ENCODE assay signal across 25 cellular contexts in genomic region chrX:149682956-149683947, GRCh38. TPM values are rescaled to one million over a fixed set of nuclear protein-coding genes. Genes with fewer than 3 reads are reported as not detected.
DNase-seq lines count a peak whose midpoint lies in the region; ATAC-seq, FAIRE-seq and TF ChIP-seq lines count a peak whose summit lies in the region.
"Had no signal": no experiment of that assay in that cellular context is flagged by ENCODE, and none has a peak within 500 bp of the region (broad histone marks: within the 10 kb centered on the region; RNA-seq: fewer than 3 reads in every experiment).

No MANE protein-coding gene starts in this region.

- no peak for TF ChIP-seq EP300 in K562 (IDR thresholded peaks at IDR 0.05; ENCODE audit: low read length)

- H3K4ac ChIP-seq in IMR-90 (ENCODE audit: low read depth, low read length) = no peak overlapping the region

- H3K4me3 ChIP-seq in GM23338 (0 out of 2 replicates have a peak overlapping the region, but pooled peaks have one; percentile 8), IMR-90 (ENCODE audit: insufficient read depth, low read depth, low read length) (no peak overlapping the region), K562 (no peak overlapping the region), neural progenitor cell (no peak overlapping the region), vagina (no peak overlapping the region), osteoblast (ENCODE audit: insufficient read depth, low read length) (no peak overlapping the region)
- H3K4me3 ChIP-seq: MG63, SK-N-MC had no signal

- no peaks in the 10 kb centered on the region for H3F3A ChIP-seq in GM23338 (replicated peaks; ENCODE audit: low read depth)
- H3F3A ChIP-seq in neural progenitor cell (ENCODE audit: low read depth) = peaks cover 8% of the 10 kb centered on the region

- H2AK5ac ChIP-seq in IMR-90 (ENCODE audit: low read depth, low read length) = no peak overlapping the region

- DNase-seq in GM23338 (ENCODE audit: low spot score) (peak; percentile 17), IMR-90 (no peak), K562 (ENCODE audit: extremely low read depth in 1 of 4, low spot score in 3 of 4) (no peak), neural progenitor cell (ENCODE audit: low spot score) (peak; percentile 20), vagina (ENCODE audit: extremely low spot score in 2 of 2) (no peak), osteoblast (ENCODE audit: insufficient read length, low spot score, missing footprints) (no peak)
- DNase-seq in activated CD8-positive, alpha-beta memory T cell treated with anti-CD3 and anti-CD28 coated beads, Interleukin-2, amount 50 U/mL, for 4 hours = no peak
- DNase-seq: ACHN; DMS79 treated with DMSO at 0.1 percent for 48 hours; GDM1; Kasumi-1; MG63; NCI-H1092; NCI-H1436 treated with DMSO at 0.1 percent for 48 hours; NCI-H2029; NCI-H345; NCI-H526; NK-92 treated with Interleukin-12 subunit alpha and Interleukin-12 subunit beta, amount 100 ng/mL, for 24 hours; Right ventricle myocardium superior had no signal

- no CpG with 5 or more reads among the region's 9 CpGs for WGBS in IMR-90 (ENCODE audit: extremely low coverage in 2 of 2, insufficient read length in 1 of 2), 2 experiments
- 0% methylated on average over 9 of the region's 9 CpGs for WGBS in K562 (ENCODE audit: insufficient coverage, low coverage, missing lambda C conversion rate)

- H3K56ac ChIP-seq in IMR-90 (ENCODE audit: extremely low read depth, insufficient read depth, low read length) = no peak overlapping the region

- H3K27ac ChIP-seq in GM23338 (ENCODE audit: low read depth) (peak overlapping the region; percentile 82), IMR-90 (ENCODE audit: insufficient read depth, low read length) (no peak overlapping the region), K562 (ENCODE audit: extremely low read depth, low read depth, low read length) (no peak overlapping the region), neural progenitor cell (peak overlapping the region; percentile 32), vagina (no peak overlapping the region), osteoblast (ENCODE audit: low read depth, low read length) (no peak overlapping the region)
- H3K27ac ChIP-seq: C4-2B, SK-N-MC had no signal

- H3K79me1 ChIP-seq in IMR-90 (ENCODE audit: low read depth in 1 of 2, low read length in 2 of 2) = no peaks in the 10 kb centered on the region

- no peak overlapping the region for H2AK9ac ChIP-seq in IMR-90 (replicated peaks; ENCODE audit: low read depth, low read length, poor library complexity)

- dilution Hi-C loops in IMR-90 (cut with HindIII; ENCODE audit: low sequenced_read_pairs, unreplicated experiment) = no loop called here

- H2BK5ac ChIP-seq in IMR-90 (ENCODE audit: low read depth, low read length, poor library complexity, severe bottlenecking) = no peak overlapping the region

- H3K4me1 ChIP-seq in GM23338 (ENCODE audit: insufficient read depth) (peaks cover 29% of the 10 kb centered on the region), IMR-90 (ENCODE audit: control insufficient read depth, insufficient read depth, low read length) (no peaks in the 10 kb centered on the region), K562 (replicated peaks in 1 of 2; ENCODE audit: control insufficient read depth in 2 of 2, insufficient read depth in 2 of 2, low read length in 2 of 2) (no peaks in the 10 kb centered on the region), neural progenitor cell (no peaks in the 10 kb centered on the region), vagina (no peaks in the 10 kb centered on the region), osteoblast (ENCODE audit: insufficient read depth, low read length) (no peaks in the 10 kb centered on the region)

- no peak overlapping the region for H2BK15ac ChIP-seq in IMR-90 (ENCODE audit: low read depth, low read length)

- H3K4me2 ChIP-seq in GM23338 (peak overlapping the region; percentile 63), IMR-90 (ENCODE audit: low read depth, low read length) (no peak overlapping the region), K562 (ENCODE audit: insufficient read depth, low read length) (no peak overlapping the region), neural progenitor cell (no peak overlapping the region), osteoblast (ENCODE audit: insufficient read depth, low read length) (no peak overlapping the region)

- H3K4me3 Mint-ChIP-seq in GM23338 = no peak overlapping the region
- no peak overlapping the region for H3K4me3 Mint-ChIP-seq in neural progenitor cell
- H3K4me3 Mint-ChIP-seq: IgD-negative memory B cell had no signal

- H3K9me2 ChIP-seq in GM23338 (ENCODE audit: insufficient read depth) = no peaks in the 10 kb centered on the region

- H3K36me3 Mint-ChIP-seq in GM23338 (ENCODE audit: low read depth) = no peaks in the 10 kb centered on the region
- no peaks in the 10 kb centered on the region for H3K36me3 Mint-ChIP-seq in neural progenitor cell
- H3K36me3 Mint-ChIP-seq: IgD-negative memory B cell had no signal

- POLR2A ChIA-PET in IMR-90 (lab: Charles Lee; ENCODE audit: unreplicated experiment) (no interaction called here), K562 (lab: Yijun Ruan, JAX) (no interaction called here)

- H3K27me3 ChIP-seq in GM23338 (ENCODE audit: insufficient read depth) (no peaks in the 10 kb centered on the region), IMR-90 (ENCODE audit: control insufficient read depth, insufficient read depth, low read length) (no peaks in the 10 kb centered on the region; the same call in 1 of the 2 replicates), K562 (ENCODE audit: control insufficient read depth in 2 of 2, insufficient read depth in 2 of 2, low read length in 2 of 2) (peaks cover 0 to 4% of the 10 kb centered on the region in 2 experiments; a peak in 1 of 5 replicates), neural progenitor cell (no peaks in the 10 kb centered on the region), vagina (no peaks in the 10 kb centered on the region), osteoblast (ENCODE audit: insufficient read depth, low read length) (no peaks in the 10 kb centered on the region)
- H3K27me3 ChIP-seq: MG63 had no signal

- BruUV-seq in IMR-90 (replicated peaks; lab: Mats Ljungman, UMichigan) (no TSS peak), K562 (replicated peaks; lab: Mats Ljungman, UMichigan) (no TSS peak)

- no peak overlapping the region for H2BK120ac ChIP-seq in IMR-90 (ENCODE audit: low read depth, low read length)

- H2BK20ac ChIP-seq in IMR-90 (ENCODE audit: low read depth, low read length) = no peak overlapping the region

- no peak overlapping the region for H4K8ac ChIP-seq in IMR-90 (ENCODE audit: low read depth in 2 of 2, low read length in 2 of 2)

- no peaks in the 10 kb centered on the region for H4K20me1 ChIP-seq in GM23338 (replicated peaks; ENCODE audit: insufficient read depth)
- no peaks in the 10 kb centered on the region for H4K20me1 ChIP-seq in IMR-90 (ENCODE audit: insufficient read depth, low read length)
- H4K20me1 ChIP-seq in K562 (replicated peaks; ENCODE audit: control insufficient read depth, insufficient read depth, low read length) = no peaks in the 10 kb centered on the region
- H4K20me1 ChIP-seq in neural progenitor cell (ENCODE audit: low read depth) = no peaks in the 10 kb centered on the region
- no peaks in the 10 kb centered on the region for H4K20me1 ChIP-seq in osteoblast (ENCODE audit: insufficient read depth, low read length)

- TF ChIP-seq RAD21 in IMR-90 (IDR thresholded peaks at IDR 0.05; ENCODE audit: low read length) (no peak), K562 (CRISPR knock-in tag; conservative IDR thresholded peaks at IDR 0.05 in 1 of 2, IDR thresholded peaks at IDR 0.05 in 1 of 2) (no peak)

- CTCF ChIA-PET in IMR-90 (lab: Yijun Ruan, JAX) (no interaction called here), K562 (lab: Yijun Ruan, JAX; ENCODE audit: low intra/inter-chr PET ratio) (no interaction called here)

- peak; percentile 27; the same call in 2 of the 3 replicates for ATAC-seq in GM23338
- no peak for ATAC-seq in IMR-90 (ENCODE audit: low read depth)
- ATAC-seq in K562 = no peak
- ATAC-seq in SK-N-SH treated with all-trans-retinoic acid at 6 μM for 48 hours = no peak

- H3K9me3 ChIP-seq in IMR-90 (ENCODE audit: control insufficient read depth, insufficient read depth, low read length) = no peaks in the 10 kb centered on the region
- no peaks in the 10 kb centered on the region for H3K9me3 ChIP-seq in K562 (replicated peaks; ENCODE audit: control insufficient read depth, insufficient read depth, low read depth, low read length)
- no peaks in the 10 kb centered on the region for H3K9me3 ChIP-seq in neural progenitor cell (ENCODE audit: low read depth)
- H3K9me3 ChIP-seq in vagina = no peaks in the 10 kb centered on the region
- H3K9me3 ChIP-seq in osteoblast (ENCODE audit: low read depth, low read length) = no peaks in the 10 kb centered on the region
- H3K9me3 ChIP-seq: MG63 had no signal

- H3K36me3 ChIP-seq in GM23338 (ENCODE audit: insufficient read depth) = no peaks in the 10 kb centered on the region
- no peaks in the 10 kb centered on the region for H3K36me3 ChIP-seq in IMR-90 (ENCODE audit: control insufficient read depth, insufficient read depth, low read length)
- H3K36me3 ChIP-seq in K562 (ENCODE audit: control insufficient read depth, insufficient read depth, low read length) = no peaks in the 10 kb centered on the region
- no peaks in the 10 kb centered on the region for H3K36me3 ChIP-seq in neural progenitor cell
- no peaks in the 10 kb centered on the region for H3K36me3 ChIP-seq in vagina
- no peaks in the 10 kb centered on the region for H3K36me3 ChIP-seq in osteoblast (ENCODE audit: insufficient read depth, low read length)
- H3K36me3 ChIP-seq: MG63 had no signal

- TF ChIP-seq POLR2A in IMR-90 (IDR thresholded peaks at IDR 0.05; ENCODE audit: low read depth, low read length) (no peak), K562 (conservative IDR thresholded peaks at IDR 0.05) (no peak), vagina (IDR thresholded peaks at IDR 0.05) (no peak)

- H4K5ac ChIP-seq in IMR-90 (ENCODE audit: low read depth, low read length) = no peak overlapping the region

- H2AFZ ChIP-seq in GM23338 = no peak overlapping the region
- no peak overlapping the region for H2AFZ ChIP-seq in IMR-90 (replicated peaks; ENCODE audit: low read length, poor library complexity)
- no peak overlapping the region for H2AFZ ChIP-seq in K562 (ENCODE audit: low read depth, low read length)
- no peak overlapping the region for H2AFZ ChIP-seq in neural progenitor cell (replicated peaks)
- no peak overlapping the region for H2AFZ ChIP-seq in osteoblast (ENCODE audit: low read length)

- H3K9me1 ChIP-seq in IMR-90 (ENCODE audit: insufficient read depth, low read length) (no peaks in the 10 kb centered on the region), K562 (ENCODE audit: control insufficient read depth, insufficient read depth, low read length) (no peaks in the 10 kb centered on the region)

- H4K91ac ChIP-seq in IMR-90 (ENCODE audit: insufficient read depth, low read depth, low read length) = no peak overlapping the region

- H3K27me3 Mint-ChIP-seq in GM23338 (ENCODE audit: insufficient read depth, low read depth, poor library complexity) (peaks cover 4% of the 10 kb centered on the region), neural progenitor cell (ENCODE audit: insufficient read depth, low read depth) (peaks cover 7% of the 10 kb centered on the region)
- H3K27me3 Mint-ChIP-seq: IgD-negative memory B cell had no signal

- no peak overlapping the region for H3K14ac ChIP-seq in IMR-90 (replicated peaks; ENCODE audit: low read depth, low read length)

- H3K27ac Mint-ChIP-seq in GM23338 (peak overlapping the region; percentile 56; the same call in 1 of the 2 replicates), neural progenitor cell (no peak overlapping the region)
- H3K27ac Mint-ChIP-seq: IgD-negative memory B cell had no signal

- no peaks in the 10 kb centered on the region for H3K79me2 ChIP-seq in GM23338 (replicated peaks; ENCODE audit: insufficient read depth)
- H3K79me2 ChIP-seq in K562 (ENCODE audit: control insufficient read depth, insufficient read depth, low read length) = no peaks in the 10 kb centered on the region
- no peaks in the 10 kb centered on the region for H3K79me2 ChIP-seq in neural progenitor cell (ENCODE audit: low read depth)
- no peaks in the 10 kb centered on the region for H3K79me2 ChIP-seq in osteoblast (ENCODE audit: insufficient read depth, low read length)

- H3K9ac ChIP-seq in IMR-90 (ENCODE audit: low read depth, low read length) = no peak overlapping the region
- H3K9ac ChIP-seq in K562 (ENCODE audit: insufficient read depth in 1 of 2, low read depth in 2 of 2, low read length in 2 of 2) = no peak overlapping the region
- no peak overlapping the region for H3K9ac ChIP-seq in neural progenitor cell

- H3K9me3 Mint-ChIP-seq in GM23338 (peaks cover 2% of the 10 kb centered on the region; the same call in 1 of the 3 replicates), neural progenitor cell (peaks cover 4% of the 10 kb centered on the region)

- TF ChIP-seq CTCF in GM23338 (conservative IDR thresholded peaks at IDR 0.05; ENCODE audit: low read depth in 2 of 2) (no peak), IMR-90 (conservative IDR thresholded peaks at IDR 0.05; ENCODE audit: low read depth, low read length) (no peak), K562 (IDR thresholded peaks at IDR 0.05 in 2 of 3, conservative IDR thresholded peaks at IDR 0.05 in 1 of 3; ENCODE audit: insufficient read depth in 2 of 3, low read depth in 1 of 3, low read length in 3 of 3) (no peak), neural progenitor cell (IDR thresholded peaks at IDR 0.05) (no peak), vagina (IDR thresholded peaks at IDR 0.05) (no peak), osteoblast (IDR thresholded peaks at IDR 0.05; ENCODE audit: extremely low read depth, low read depth, low read length) (no peak)

- no peak for FAIRE-seq in K562 (lab: Jason Lieb, UNC)

- H3K23ac ChIP-seq in IMR-90 (ENCODE audit: low read depth, low read length) = no peak overlapping the region

- H3K4me1 Mint-ChIP-seq in GM23338 (peaks cover 28% of the 10 kb centered on the region), neural progenitor cell (peaks cover 6% of the 10 kb centered on the region)
- H3K4me1 Mint-ChIP-seq: IgD-negative memory B cell had no signal

- in situ Hi-C loops in IMR-90 (cut with MboI; ENCODE audit: low sequenced_read_pairs) = no loop called here
- in situ Hi-C loops in K562 (cut with MboI) = no loop called here

- intact Hi-C loops in IMR-90 (cut with micrococcal nuclease) = no loop called here
- intact Hi-C loops in K562 (cut with micrococcal nuclease) = no loop called here
- intact Hi-C loops in vagina (cut with DNase I) = no loop called here

- no peak overlapping the region for H3K18ac ChIP-seq in IMR-90 (ENCODE audit: low read depth, low read length)

RNA-seq across cellular contexts. Expression of gene MAGEA11, which starts 28.6 kb away (rescaled TPM):
- not detected in 2 replicates for total RNA-seq in GM23338 (2014; rRNA removed; shearing (Covaris generic))
- 0.12 TPM in 1 of 2 replicates, not detected in the other for polyA plus RNA-seq in GM23338 (2016; fragmentation: Nextera tagmentation; extraction: Ambion mirVana)
- not detected in 2 replicates for total RNA-seq in IMR-90 (2012; rRNA removed)
- not detected in 2 replicates for polyA plus RNA-seq in IMR-90 (2012; rRNA removed)
- polyA plus RNA-seq in IMR-90 (2012; cell fraction: cytosol; rRNA removed) = not detected in 2 replicates
- not detected in 2 replicates for polyA plus RNA-seq in IMR-90 (2012; cell fraction: nucleus; rRNA removed; ENCODE audit: low replicate concordance)
- total RNA-seq in K562 (2011; cell fraction: chromatin; rRNA removed; ENCODE audit: low replicate concordance) = not detected in 2 replicates
- total RNA-seq in K562 (2011; cell fraction: nucleolus; rRNA removed) = not detected in 2 replicates
- not detected in 2 replicates for total RNA-seq in K562 (2011; cell fraction: nucleoplasm; rRNA removed)
- total RNA-seq in K562 (2014; rRNA removed) = not detected in 2 replicates
- total RNA-seq in K562 (2014; rRNA removed; fragmentation: Illumina TruSeq; extraction: Trizol) = not detected in 2 replicates
- not detected in 2 replicates for total RNA-seq in K562 (2015; rRNA removed; fragmentation: Illumina TruSeq; extraction: Trizol)
- total RNA-seq in K562 (2021) = 0.11 TPM in 1 of 2 replicates, not detected in the other
- 0.11 and 0.18 TPM in 2 replicates for polyA plus RNA-seq in K562 (2011; rRNA removed)
- 0.07 TPM in 2 replicates for polyA plus RNA-seq in K562 (2011; cell fraction: cytosol; rRNA removed)
- 0.10 TPM in 2 replicates for polyA plus RNA-seq in K562 (2011; cell fraction: nucleus; rRNA removed)
- 0.14 TPM in 1 of 2 replicates, not detected in the other for polyA plus RNA-seq in K562 (2012)
- polyA plus RNA-seq in K562 (2014; fragmentation: Illumina TruSeq; extraction: Trizol) = not detected in 2 replicates
- polyA plus RNA-seq in K562 (2014; fragmentation: Nextera tagmentation; extraction: Ambion mirVana) = under 1 TPM in 1 of 2 experiments, not detected in 1; 0.04 TPM
- not detected in 2 replicates for polyA plus RNA-seq in K562 (2014; rRNA removed)
- 0.28 TPM in 1 of 2 replicates, not detected in the other for polyA minus RNA-seq in K562 (2011; rRNA and poly(A)+ RNA removed)
- polyA minus RNA-seq in K562 (2011; cell fraction: cytosol; rRNA and poly(A)+ RNA removed) = not detected in 2 replicates
- polyA minus RNA-seq in K562 (2011; cell fraction: nucleus; rRNA and poly(A)+ RNA removed) = 0.13 TPM in 1 of 2 replicates, not detected in the other
- total RNA-seq in neural progenitor cell (ENCODE audit: low replicate concordance) = not detected in 2 replicates
- not detected for total RNA-seq in vagina
- total RNA-seq in osteoblast = not detected in 2 replicates
- total RNA-seq: OCI-LY7; Right ventricle myocardium superior; T-helper 1 cell treated with Interleukin-12 subunit alpha and Interleukin-12 subunit beta and Interleukin-4 antibody, amounts not matched to agents 30 ng/mL and 1 ng/mL, for 36 hours had no signal
- polyA plus RNA-seq: IgD-negative memory B cell had no signal

RNA-seq across cellular contexts. Expression of gene TMEM185A, which starts 51.7 kb away (rescaled TPM):
- total RNA-seq in GM23338 (2014; rRNA removed; shearing (Covaris generic)) = 16.7 and 18.1 TPM in 2 replicates
- polyA plus RNA-seq in GM23338 (2016; fragmentation: Nextera tagmentation; extraction: Ambion mirVana) (9.3 and 14.1 TPM in 2 replicates), IMR-90 (2012; rRNA removed) (10.6 and 12.2 TPM in 2 replicates), K562 (2011; rRNA removed) (12.6 and 13.7 TPM in 2 replicates), K562 (2014; fragmentation: Illumina TruSeq; extraction: Trizol) (5.4 and 5.8 TPM in 2 replicates), K562 (2014; fragmentation: Nextera tagmentation; extraction: Ambion mirVana) (1 to 10 TPM in 1 of 2 experiments, under 1 TPM in 1; 0.97 to 1.7 TPM), K562 (2014; rRNA removed) (5.7 and 6.4 TPM in 2 replicates)
- total RNA-seq in IMR-90 (2012; rRNA removed) (9.7 and 10.3 TPM in 2 replicates), K562 (2014; rRNA removed) (2.1 and 4.2 TPM in 2 replicates), K562 (2014; rRNA removed; fragmentation: Illumina TruSeq; extraction: Trizol) (4.5 and 4.8 TPM in 2 replicates), K562 (2015; rRNA removed; fragmentation: Illumina TruSeq; extraction: Trizol) (3.7 and 5.9 TPM in 2 replicates), K562 (2021) (6.8 and 8.8 TPM in 2 replicates), neural progenitor cell (ENCODE audit: low replicate concordance) (15.8 and 16.3 TPM in 2 replicates), vagina (15.5 TPM), osteoblast (16.6 and 18.0 TPM in 2 replicates)
- 8.2 and 11.2 TPM in 2 replicates for polyA plus RNA-seq in IMR-90 (2012; cell fraction: cytosol; rRNA removed)
- polyA plus RNA-seq in IMR-90 (2012; cell fraction: nucleus; rRNA removed; ENCODE audit: low replicate concordance) = 10.6 and 15.3 TPM in 2 replicates
- total RNA-seq in K562 (2011; cell fraction: chromatin; rRNA removed; ENCODE audit: low replicate concordance) = 11.5 and 19.5 TPM in 2 replicates
- total RNA-seq in K562 (2011; cell fraction: nucleolus; rRNA removed) = 14.3 and 16.3 TPM in 2 replicates
- 10.5 and 15.8 TPM in 2 replicates for total RNA-seq in K562 (2011; cell fraction: nucleoplasm; rRNA removed)
- polyA plus RNA-seq in K562 (2011; cell fraction: cytosol; rRNA removed) = 7.5 and 10.2 TPM in 2 replicates
- 7.2 and 9.2 TPM in 2 replicates for polyA plus RNA-seq in K562 (2011; cell fraction: nucleus; rRNA removed)
- polyA plus RNA-seq in K562 (2012) = 10.2 and 11.1 TPM in 2 replicates
- 10.3 and 11.8 TPM in 2 replicates for polyA minus RNA-seq in K562 (2011; rRNA and poly(A)+ RNA removed)
- polyA minus RNA-seq in K562 (2011; cell fraction: cytosol; rRNA and poly(A)+ RNA removed) = 3.7 and 8.5 TPM in 2 replicates
- 3.8 and 4.3 TPM in 2 replicates for polyA minus RNA-seq in K562 (2011; cell fraction: nucleus; rRNA and poly(A)+ RNA removed)

Comparison
In these comparisons a context has a peak if more than half of its experiments do, and no peak if none do; other contexts are left out.
1. DNase-seq: peak in GM23338 (single experiment) and neural progenitor cell (single experiment); none in IMR-90 (single experiment), K562 (0 of 4), vagina (0 of 2), activated CD8-positive, alpha-beta memory T cell treated with anti-CD3 and anti-CD28 coated beads, Interleukin-2, amount 50 U/mL, for 4 hours (single experiment) and osteoblast (single experiment).
2. H3K27ac ChIP-seq: peak in GM23338 (single experiment) and neural progenitor cell (single experiment); none in IMR-90 (single experiment), K562 (single experiment), vagina (single experiment) and osteoblast (single experiment).